21 cellular contexts compared by ENCODE assay signal in genomic region chr3:42914771-42915515, GRCh38. TPM values are rescaled to one million over a fixed set of nuclear protein-coding genes. Genes with fewer than 3 reads are reported as not detected.
"Had no signal": no experiment of that assay in that cellular context is flagged by ENCODE, and none has a peak within 500 bp of the region (broad histone marks: within the 10 kb centered on the region; RNA-seq: fewer than 3 reads in every experiment).

No MANE protein-coding gene starts in this region.

- H3K4me3 ChIP-seq: heart left ventricle, psoas muscle, sigmoid colon, suprapubic skin had no signal

- H3K27me3 Mint-ChIP-seq: activated CD4-positive, alpha-beta T cell treated with anti-CD3 and anti-CD28 coated beads, Interleukin-2, amount 10 ng/mL, durations not matched to agents 24 days and 14 days; type B pancreatic cell had no signal

- H3K27me3 ChIP-seq: heart left ventricle, sigmoid colon, suprapubic skin had no signal

- H3K4me3 Mint-ChIP-seq: activated B cell treated with CpG ODN at 0.5 μM for 24 hours; activated CD4-positive, alpha-beta T cell treated with anti-CD3 and anti-CD28 coated beads, Interleukin-2, amount 10 ng/mL, durations not matched to agents 24 days and 14 days; activated naive CD4-positive, alpha-beta T cell treated with anti-CD3 and anti-CD28 coated beads for 36 hours; activated T-helper 17 cell treated with anti-CD3 and anti-CD28 coated beads, Interleukin-2, amount 50 U/mL, for 72 hours; memory B cell; nephron; T-helper 1 cell treated with Interleukin-12 subunit alpha and Interleukin-12 subunit beta and Interleukin-4 antibody, amounts not matched to agents 30 μg/mL and 1 μg/mL, for 36 hours; type B pancreatic cell had no signal

- H3K27ac Mint-ChIP-seq: activated B cell treated with CpG ODN at 0.5 μM for 24 hours; activated CD4-positive, alpha-beta T cell treated with anti-CD3 and anti-CD28 coated beads, Interleukin-2, amount 10 ng/mL, durations not matched to agents 24 days and 14 days; activated naive CD4-positive, alpha-beta T cell treated with anti-CD3 and anti-CD28 coated beads for 36 hours; activated T-helper 17 cell treated with anti-CD3 and anti-CD28 coated beads, Interleukin-2, amount 50 U/mL, for 72 hours; memory B cell; nephron; T-helper 1 cell treated with Interleukin-12 subunit alpha and Interleukin-12 subunit beta and Interleukin-4 antibody, amounts not matched to agents 30 μg/mL and 1 μg/mL, for 36 hours; type B pancreatic cell had no signal

- H3K36me3 Mint-ChIP-seq: type B pancreatic cell had no signal

- FAIRE-seq: endothelial cell of umbilical vein, frontal cortex had no signal

- H3K4me1 ChIP-seq: heart left ventricle, psoas muscle, sigmoid colon, suprapubic skin had no signal

- ATAC-seq: activated T-helper 17 cell treated with anti-CD3 and anti-CD28 coated beads, Interleukin-2, amount 50 U/mL, for 72 hours; heart left ventricle; left lobe of liver; psoas muscle had no signal

- DNase-seq: activated B cell treated with CpG ODN at 0.5 μM for 24 hours; activated CD4-positive, alpha-beta T cell treated with anti-CD3 and anti-CD28 coated beads, Interleukin-2, amount 10 ng/mL, durations not matched to agents 24 days and 14 days; activated CD8-positive, alpha-beta memory T cell treated with anti-CD3 and anti-CD28 coated beads for 24 hours; activated naive CD4-positive, alpha-beta T cell treated with anti-CD3 and anti-CD28 coated beads for 36 hours; amniotic stem cell; heart left ventricle; islet precursor cell; psoas muscle; sigmoid colon; stimulated activated CD4-positive, alpha-beta T cell treated with anti-CD3 and anti-CD28 coated beads, Interleukin-12 subunit alpha, Interleukin-12 subunit beta, amount 100 ng/mL, for 4 hours; stimulated activated naive CD4-positive, alpha-beta T cell treated with Interleukin-2 at 50 U/mL for 16 hours had no signal

- H3K4me1 Mint-ChIP-seq: activated B cell treated with CpG ODN at 0.5 μM for 24 hours; activated CD4-positive, alpha-beta T cell treated with anti-CD3 and anti-CD28 coated beads, Interleukin-2, amount 10 ng/mL, durations not matched to agents 24 days and 14 days; activated T-helper 17 cell treated with anti-CD3 and anti-CD28 coated beads, Interleukin-2, amount 50 U/mL, for 72 hours; memory B cell; nephron had no signal

- H3K27ac ChIP-seq: heart left ventricle, psoas muscle, sigmoid colon, suprapubic skin had no signal

RNA-seq across cellular contexts. Expression of gene CYP8B1, which starts 39.3 kb away (rescaled TPM):
- total RNA-seq: activated B cell treated with CpG ODN at 0.5 μM for 24 hours; activated CD4-positive, alpha-beta T cell treated with anti-CD3 and anti-CD28 coated beads, Interleukin-2, amount 10 ng/mL, durations not matched to agents 24 days and 14 days; activated naive CD4-positive, alpha-beta T cell treated with anti-CD3 and anti-CD28 coated beads for 36 hours; activated T-helper 17 cell treated with anti-CD3 and anti-CD28 coated beads, Interleukin-2, amount 50 U/mL, for 72 hours; endothelial cell of umbilical vein; fibroblast of lung; frontal cortex; sigmoid colon; suprapubic skin had no signal
- polyA plus RNA-seq: endothelial cell of umbilical vein, fibroblast of lung, heart left ventricle, psoas muscle had no signal
